In the genomic region with DNA sequence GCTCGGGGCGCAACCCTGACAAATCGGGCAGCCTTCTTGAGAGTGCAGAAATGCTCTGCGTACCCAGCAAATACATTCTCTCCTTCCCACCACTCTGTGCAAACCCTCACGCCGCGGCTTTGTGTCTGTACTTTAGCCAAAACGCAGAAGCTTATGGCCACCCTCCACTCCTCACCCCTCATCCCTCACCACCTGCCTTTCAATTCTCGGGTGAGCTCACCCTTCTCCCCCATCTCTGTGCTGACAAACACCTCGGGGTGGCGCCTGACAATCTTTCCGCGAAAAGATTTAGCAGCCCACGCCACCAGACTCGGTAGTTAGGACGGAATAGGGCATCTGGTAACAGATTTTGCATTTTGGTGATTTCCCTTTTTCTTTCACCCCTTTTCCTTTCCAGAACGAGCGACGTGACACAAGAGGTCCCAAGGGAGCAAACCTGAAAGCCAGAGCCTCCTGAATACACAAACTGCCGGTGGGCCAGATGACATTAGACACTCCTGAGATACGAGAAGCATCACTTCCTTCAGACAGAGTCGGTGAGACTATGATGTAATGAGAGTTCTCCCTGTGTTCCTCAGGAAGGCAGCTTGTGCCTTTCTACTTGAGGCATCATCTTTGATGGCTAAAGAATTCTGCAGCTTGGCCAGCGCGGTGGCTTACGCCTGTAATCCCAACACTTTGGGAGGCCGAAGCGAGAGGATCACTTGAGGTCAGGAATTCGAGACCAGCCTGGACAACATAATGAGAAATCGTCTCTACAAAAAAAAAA, we compare ENCODE assay signal across 8 cellular contexts. TPM values are rescaled to one million over a fixed set of nuclear protein-coding genes. Genes with fewer than 3 reads are reported as not detected.
DNase-seq lines count a peak whose midpoint lies in the region; ATAC-seq, FAIRE-seq and TF ChIP-seq lines count a peak whose summit lies in the region.

No MANE protein-coding gene starts in this region.

- peak overlapping the region; percentile 87 for H3K27ac ChIP-seq in 22Rv1
- peak overlapping the region; percentile 89 for H3K27ac ChIP-seq in neural cell (ENCODE audit: low read length)
- peak overlapping the region; percentile 88 to 91 (median 89) for H3K27ac ChIP-seq in stomach

- H3K4me1 ChIP-seq in stomach: peaks cover 15 to 34% (median 26%) of the 10 kb centered on the region in 4 donors

- H2AFZ ChIP-seq in neural cell (ENCODE audit: low read depth, low read length): peak overlapping the region; percentile 54

- DNase-seq in GM12891 (ENCODE audit: insufficient read length, low spot score) (no peak), NCI-H524 treated with DMSO at 0.1 percent for 48 hours (lab: John Stamatoyannopoulos, UW) (peak; percentile 6), activated T-cell treated with anti-CD3 and anti-CD28 coated beads for 48 hours (ENCODE audit: low read depth) (peak; percentile 49), fibroblast of mammary gland (ENCODE audit: low read depth) (peak; percentile 32), stomach (peak; percentile 31)

- peak overlapping the region; percentile 91 for H3K9ac ChIP-seq in neural cell (ENCODE audit: low read length)

- H3K4me3 ChIP-seq in fibroblast of mammary gland (ENCODE audit: control insufficient read depth, low read depth, low read length) (peak overlapping the region; percentile 93), neural cell (ENCODE audit: low read length) (peak overlapping the region; percentile 80), stomach (peak overlapping the region; percentile 70 to 81 (median 72))

- ATAC-seq in HG02943 (IDR thresholded peaks at IDR 0.05; ENCODE audit: low read depth, unreplicated experiment): peak; percentile 48

- no peak for FAIRE-seq in GM12891 (lab: Jason Lieb, UNC)

- peaks cover 41% of the 10 kb centered on the region for H3K79me2 ChIP-seq in neural cell (replicated peaks; ENCODE audit: insufficient read depth, low read length)

- TF ChIP-seq CTCF in 22Rv1 (IDR thresholded peaks at IDR 0.05): no peak
- no peak for TF ChIP-seq CTCF in fibroblast of mammary gland (conservative IDR thresholded peaks at IDR 0.05; ENCODE audit: control insufficient read depth, insufficient read depth, low read depth, low read length)
- TF ChIP-seq CTCF in neural cell (IDR thresholded peaks at IDR 0.05; ENCODE audit: poor library complexity, severe bottlenecking): peak; percentile 60
- no peak for TF ChIP-seq CTCF in stomach (IDR thresholded peaks at IDR 0.05)

- TF ChIP-seq EP300 in neural cell (conservative IDR thresholded peaks at IDR 0.05; ENCODE audit: poor library complexity, severe bottlenecking) (no peak), stomach (IDR thresholded peaks at IDR 0.05) (no peak)

- intact Hi-C loops in stomach (cut with DNase I; ENCODE audit: low total_unique reads): no loop called here

- TF ChIP-seq POLR2A in GM12891 (IDR thresholded peaks at IDR 0.05; ENCODE audit: low read depth, low read length) (peak; percentile 2; the same call in 1 of the 2 replicates), stomach (IDR thresholded peaks at IDR 0.05) (no peak)

- TF ChIP-seq RAD21 in neural cell (conservative IDR thresholded peaks at IDR 0.05): peak; percentile 41

- no peaks in the 10 kb centered on the region for H4K20me1 ChIP-seq in neural cell (ENCODE audit: insufficient read depth)

- peaks cover 4% of the 10 kb centered on the region for H3F3A ChIP-seq in neural cell (ENCODE audit: insufficient read depth, low read length, poor library complexity, severe bottlenecking)

- no peaks in the 10 kb centered on the region for H3K9me2 ChIP-seq in neural cell (ENCODE audit: insufficient read depth, low read length)

- WGBS in stomach, 5 donors: 15 to 19% (median 17%) methylated on average over 29 of the region's 29 CpGs

- peak overlapping the region; percentile 67 for H3K4me2 ChIP-seq in neural cell (ENCODE audit: low read length)

- no peaks in the 10 kb centered on the region for H3K36me3 ChIP-seq in neural cell (ENCODE audit: insufficient read depth, low read length)
- no peaks in the 10 kb centered on the region for H3K36me3 ChIP-seq in stomach

- H3K9me3 ChIP-seq in neural cell (ENCODE audit: low read length): no peaks in the 10 kb centered on the region
- no peaks in the 10 kb centered on the region for H3K9me3 ChIP-seq in stomach

- no peaks in the 10 kb centered on the region for H3K27me3 ChIP-seq in neural cell (ENCODE audit: insufficient read depth, low read depth, low read length)
- H3K27me3 ChIP-seq in stomach: no peaks in the 10 kb centered on the region

TF ChIP-seq in GM12891, 5 proteins besides CTCF, POLR2A, EP300 and RAD21:
- TF ChIP-seq SPI1 (IDR thresholded peaks at IDR 0.05; ENCODE audit: low read depth, low read length) (peak; percentile 54; the same call in 1 of the 2 replicates), TAF1 (IDR thresholded peaks at IDR 0.05; ENCODE audit: low read depth, low read length) (no peak)
TF ChIP-seq in GM12891: peak in this region for 1.

TF ChIP-seq in neural cell, 6 proteins besides CTCF, POLR2A, EP300 and RAD21:
- TF ChIP-seq SMC3 (conservative IDR thresholded peaks at IDR 0.05; ENCODE audit: poor library complexity) (peak; percentile 60), EZH2 (IDR thresholded peaks at IDR 0.05; ENCODE audit: borderline replicate concordance, insufficient read depth, low read length, poor library complexity, severe bottlenecking) (no peak), MXI1 (conservative IDR thresholded peaks at IDR 0.05; ENCODE audit: poor library complexity, severe bottlenecking) (no peak), POLR2AphosphoS5 (IDR thresholded peaks at IDR 0.05) (peak; percentile 47)
- TF ChIP-seq, protein P1, sequence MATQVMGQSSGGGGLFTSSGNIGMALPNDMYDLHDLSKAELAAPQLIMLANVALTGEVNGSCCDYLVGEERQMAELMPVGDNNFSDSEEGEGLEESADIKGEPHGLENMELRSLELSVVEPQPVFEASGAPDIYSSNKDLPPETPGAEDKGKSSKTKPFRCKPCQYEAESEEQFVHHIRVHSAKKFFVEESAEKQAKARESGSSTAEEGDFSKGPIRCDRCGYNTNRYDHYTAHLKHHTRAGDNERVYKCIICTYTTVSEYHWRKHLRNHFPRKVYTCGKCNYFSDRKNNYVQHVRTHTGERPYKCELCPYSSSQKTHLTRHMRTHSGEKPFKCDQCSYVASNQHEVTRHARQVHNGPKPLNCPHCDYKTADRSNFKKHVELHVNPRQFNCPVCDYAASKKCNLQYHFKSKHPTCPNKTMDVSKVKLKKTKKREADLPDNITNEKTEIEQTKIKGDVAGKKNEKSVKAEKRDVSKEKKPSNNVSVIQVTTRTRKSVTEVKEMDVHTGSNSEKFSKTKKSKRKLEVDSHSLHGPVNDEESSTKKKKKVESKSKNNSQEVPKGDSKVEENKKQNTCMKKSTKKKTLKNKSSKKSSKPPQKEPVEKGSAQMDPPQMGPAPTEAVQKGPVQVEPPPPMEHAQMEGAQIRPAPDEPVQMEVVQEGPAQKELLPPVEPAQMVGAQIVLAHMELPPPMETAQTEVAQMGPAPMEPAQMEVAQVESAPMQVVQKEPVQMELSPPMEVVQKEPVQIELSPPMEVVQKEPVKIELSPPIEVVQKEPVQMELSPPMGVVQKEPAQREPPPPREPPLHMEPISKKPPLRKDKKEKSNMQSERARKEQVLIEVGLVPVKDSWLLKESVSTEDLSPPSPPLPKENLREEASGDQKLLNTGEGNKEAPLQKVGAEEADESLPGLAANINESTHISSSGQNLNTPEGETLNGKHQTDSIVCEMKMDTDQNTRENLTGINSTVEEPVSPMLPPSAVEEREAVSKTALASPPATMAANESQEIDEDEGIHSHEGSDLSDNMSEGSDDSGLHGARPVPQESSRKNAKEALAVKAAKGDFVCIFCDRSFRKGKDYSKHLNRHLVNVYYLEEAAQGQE (IDR thresholded peaks at IDR 0.05; ENCODE audit: borderline replicate concordance): peak; percentile 65

RNA-seq across cellular contexts. Expression of a gene that starts 0.7 kb away (rescaled TPM):
- 20.3 TPM for polyA plus RNA-seq in GM12891 (2012; ENCODE audit: low read depth, missing spikeins)
- 136 and 165 TPM in 2 replicates for polyA plus RNA-seq in neural cell
- 165 and 188 TPM in 2 replicates for polyA minus RNA-seq in neural cell
- total RNA-seq in stomach: 10 to 100 TPM in 4 of 5 donors, 1 to 10 TPM in 1; 9.0 to 61.7 (median 21.6) TPM
- 10 to 100 TPM in 1 of 3 donors, 1 to 10 TPM in 2; 7.0 to 10.6 (median 7.4) TPM for polyA plus RNA-seq in stomach

RNA-seq across cellular contexts. Expression of a gene that starts 44.6 kb away (rescaled TPM):
- polyA plus RNA-seq in GM12891 (2012; ENCODE audit: low read depth, missing spikeins): 1.0 TPM
- polyA plus RNA-seq in neural cell (0.30 and 0.77 TPM in 2 replicates), stomach (under 1 TPM; 0.23 to 0.37 (median 0.31) TPM)
- polyA minus RNA-seq in neural cell: 2.8 and 2.9 TPM in 2 replicates
- total RNA-seq in stomach: under 1 TPM in 1 of 5 donors, not detected in 4; 0.18 TPM

RNA-seq across cellular contexts. Expression of a gene that starts 44.7 kb away (rescaled TPM):
- 70.9 TPM for polyA plus RNA-seq in GM12891 (2012; ENCODE audit: low read depth, missing spikeins)
- polyA plus RNA-seq in neural cell (47.3 and 50.4 TPM in 2 replicates), stomach (10 to 100 TPM; 26.2 to 30.7 (median 30.3) TPM)
- polyA minus RNA-seq in neural cell: 218 and 240 TPM in 2 replicates
- total RNA-seq in stomach: 100 to 1,000 TPM in 3 of 5 donors, 10 to 100 TPM in 2; 56.6 to 374 (median 118) TPM

Comparison
In these comparisons a context has a peak if more than half of its experiments do, and no peak if none do; other contexts are left out.
1. RNA of a gene that starts 0.7 kb away (polyA plus RNA-seq): 136 to 165 TPM in neural cell; 7.0 to 10.6 TPM in stomach; every median in the first group is over 10 times any median in the second.
2. Peak in every context shown above with its lines, with median percentiles within 50 percentile points of each other: H3K27ac ChIP-seq and H3K4me3 ChIP-seq.